ENCODE assay signal across 1 cellular context in the genomic region with DNA sequence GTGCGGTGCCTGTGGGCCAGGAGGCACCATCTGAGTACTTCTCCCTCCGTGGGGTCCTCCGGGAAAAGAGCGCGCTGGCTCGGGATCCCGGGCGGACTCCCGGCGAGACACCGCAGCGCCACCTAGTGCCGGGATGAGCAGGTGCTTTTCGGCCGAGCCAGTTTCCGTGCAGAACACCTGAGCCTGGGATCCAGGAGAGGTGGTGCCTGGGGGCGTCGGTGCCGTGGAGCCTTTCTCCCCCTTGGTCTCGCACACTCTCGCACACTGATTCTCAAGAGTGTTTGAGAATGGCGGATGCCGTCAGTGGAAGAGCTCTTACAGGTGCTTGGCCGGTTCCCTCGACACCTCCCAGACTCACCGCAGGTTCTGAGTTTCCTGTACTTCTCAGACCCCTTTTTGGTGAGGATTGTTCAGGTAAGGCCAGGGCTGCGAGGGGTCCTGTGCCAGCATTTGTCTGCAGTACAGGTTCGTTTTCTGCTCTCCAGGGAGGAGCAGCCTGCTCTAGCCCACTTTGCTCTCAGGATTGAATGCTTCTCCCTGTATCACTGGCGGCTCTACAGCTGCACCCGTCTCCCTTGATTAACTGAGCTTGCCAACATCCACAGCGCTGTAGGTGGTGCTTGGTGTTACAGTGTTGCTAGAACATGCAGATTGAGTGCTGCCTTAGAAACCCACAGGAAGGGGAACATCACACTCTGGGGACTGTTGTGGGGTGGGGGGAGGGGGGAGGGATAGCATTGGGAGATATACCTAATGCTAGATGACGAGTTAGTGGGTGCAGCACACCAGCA.
TF ChIP-seq lines count a peak whose summit lies in the region.

No MANE protein-coding gene starts in this region.

TF ChIP-seq in HepG2, 621 proteins besides CTCF, POLR2A, EP300 and RAD21 (continued from another document and continues in another):
- TF ChIP-seq, protein P1, sequence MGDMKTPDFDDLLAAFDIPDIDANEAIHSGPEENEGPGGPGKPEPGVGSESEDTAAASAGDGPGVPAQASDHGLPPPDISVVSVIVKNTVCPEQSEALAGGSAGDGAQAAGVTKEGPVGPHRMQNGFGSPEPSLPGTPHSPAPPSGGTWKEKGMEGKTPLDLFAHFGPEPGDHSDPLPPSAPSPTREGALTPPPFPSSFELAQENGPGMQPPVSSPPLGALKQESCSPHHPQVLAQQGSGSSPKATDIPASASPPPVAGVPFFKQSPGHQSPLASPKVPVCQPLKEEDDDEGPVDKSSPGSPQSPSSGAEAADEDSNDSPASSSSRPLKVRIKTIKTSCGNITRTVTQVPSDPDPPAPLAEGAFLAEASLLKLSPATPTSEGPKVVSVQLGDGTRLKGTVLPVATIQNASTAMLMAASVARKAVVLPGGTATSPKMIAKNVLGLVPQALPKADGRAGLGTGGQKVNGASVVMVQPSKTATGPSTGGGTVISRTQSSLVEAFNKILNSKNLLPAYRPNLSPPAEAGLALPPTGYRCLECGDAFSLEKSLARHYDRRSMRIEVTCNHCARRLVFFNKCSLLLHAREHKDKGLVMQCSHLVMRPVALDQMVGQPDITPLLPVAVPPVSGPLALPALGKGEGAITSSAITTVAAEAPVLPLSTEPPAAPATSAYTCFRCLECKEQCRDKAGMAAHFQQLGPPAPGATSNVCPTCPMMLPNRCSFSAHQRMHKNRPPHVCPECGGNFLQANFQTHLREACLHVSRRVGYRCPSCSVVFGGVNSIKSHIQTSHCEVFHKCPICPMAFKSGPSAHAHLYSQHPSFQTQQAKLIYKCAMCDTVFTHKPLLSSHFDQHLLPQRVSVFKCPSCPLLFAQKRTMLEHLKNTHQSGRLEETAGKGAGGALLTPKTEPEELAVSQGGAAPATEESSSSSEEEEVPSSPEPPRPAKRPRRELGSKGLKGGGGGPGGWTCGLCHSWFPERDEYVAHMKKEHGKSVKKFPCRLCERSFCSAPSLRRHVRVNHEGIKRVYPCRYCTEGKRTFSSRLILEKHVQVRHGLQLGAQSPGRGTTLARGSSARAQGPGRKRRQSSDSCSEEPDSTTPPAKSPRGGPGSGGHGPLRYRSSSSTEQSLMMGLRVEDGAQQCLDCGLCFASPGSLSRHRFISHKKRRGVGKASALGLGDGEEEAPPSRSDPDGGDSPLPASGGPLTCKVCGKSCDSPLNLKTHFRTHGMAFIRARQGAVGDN (CRISPR knock-in tag; IDR thresholded peaks at IDR 0.05): peak; percentile 66
- TF ChIP-seq, protein P2, sequence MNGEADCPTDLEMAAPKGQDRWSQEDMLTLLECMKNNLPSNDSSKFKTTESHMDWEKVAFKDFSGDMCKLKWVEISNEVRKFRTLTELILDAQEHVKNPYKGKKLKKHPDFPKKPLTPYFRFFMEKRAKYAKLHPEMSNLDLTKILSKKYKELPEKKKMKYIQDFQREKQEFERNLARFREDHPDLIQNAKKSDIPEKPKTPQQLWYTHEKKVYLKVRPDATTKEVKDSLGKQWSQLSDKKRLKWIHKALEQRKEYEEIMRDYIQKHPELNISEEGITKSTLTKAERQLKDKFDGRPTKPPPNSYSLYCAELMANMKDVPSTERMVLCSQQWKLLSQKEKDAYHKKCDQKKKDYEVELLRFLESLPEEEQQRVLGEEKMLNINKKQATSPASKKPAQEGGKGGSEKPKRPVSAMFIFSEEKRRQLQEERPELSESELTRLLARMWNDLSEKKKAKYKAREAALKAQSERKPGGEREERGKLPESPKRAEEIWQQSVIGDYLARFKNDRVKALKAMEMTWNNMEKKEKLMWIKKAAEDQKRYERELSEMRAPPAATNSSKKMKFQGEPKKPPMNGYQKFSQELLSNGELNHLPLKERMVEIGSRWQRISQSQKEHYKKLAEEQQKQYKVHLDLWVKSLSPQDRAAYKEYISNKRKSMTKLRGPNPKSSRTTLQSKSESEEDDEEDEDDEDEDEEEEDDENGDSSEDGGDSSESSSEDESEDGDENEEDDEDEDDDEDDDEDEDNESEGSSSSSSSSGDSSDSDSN (CRISPR knock-in tag; IDR thresholded peaks at IDR 0.05): peak; percentile 56; the same call in 1 of the 2 replicates
- TF ChIP-seq, protein P3, sequence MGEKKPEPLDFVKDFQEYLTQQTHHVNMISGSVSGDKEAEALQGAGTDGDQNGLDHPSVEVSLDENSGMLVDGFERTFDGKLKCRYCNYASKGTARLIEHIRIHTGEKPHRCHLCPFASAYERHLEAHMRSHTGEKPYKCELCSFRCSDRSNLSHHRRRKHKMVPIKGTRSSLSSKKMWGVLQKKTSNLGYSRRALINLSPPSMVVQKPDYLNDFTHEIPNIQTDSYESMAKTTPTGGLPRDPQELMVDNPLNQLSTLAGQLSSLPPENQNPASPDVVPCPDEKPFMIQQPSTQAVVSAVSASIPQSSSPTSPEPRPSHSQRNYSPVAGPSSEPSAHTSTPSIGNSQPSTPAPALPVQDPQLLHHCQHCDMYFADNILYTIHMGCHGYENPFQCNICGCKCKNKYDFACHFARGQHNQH (CRISPR knock-in tag; IDR thresholded peaks at IDR 0.05): peak; percentile 74; the same call in 1 of the 2 replicates
- TF ChIP-seq GTF2F1 (IDR thresholded peaks at IDR 0.05; ENCODE audit: low read length): no peak
- TF ChIP-seq ZBTB21 (CRISPR knock-in tag; IDR thresholded peaks at IDR 0.05): no peak
- TF ChIP-seq MXI1 (IDR thresholded peaks at IDR 0.05; ENCODE audit: borderline replicate concordance, low read depth, low read length): peak; percentile 44; the same call in 1 of the 3 replicates
- TF ChIP-seq BRCA1 (CRISPR knock-in tag; IDR thresholded peaks at IDR 0.05): no peak
- TF ChIP-seq RARA (CRISPR knock-in tag; IDR thresholded peaks at IDR 0.05): 0 out of 2 replicates have a peak, but pooled peaks have one; percentile 10
- no peak for TF ChIP-seq CREB1 (IDR thresholded peaks at IDR 0.05)
- TF ChIP-seq CREB1 (CRISPR knock-in tag; IDR thresholded peaks at IDR 0.05): no peak
- TF ChIP-seq, protein P4, sequence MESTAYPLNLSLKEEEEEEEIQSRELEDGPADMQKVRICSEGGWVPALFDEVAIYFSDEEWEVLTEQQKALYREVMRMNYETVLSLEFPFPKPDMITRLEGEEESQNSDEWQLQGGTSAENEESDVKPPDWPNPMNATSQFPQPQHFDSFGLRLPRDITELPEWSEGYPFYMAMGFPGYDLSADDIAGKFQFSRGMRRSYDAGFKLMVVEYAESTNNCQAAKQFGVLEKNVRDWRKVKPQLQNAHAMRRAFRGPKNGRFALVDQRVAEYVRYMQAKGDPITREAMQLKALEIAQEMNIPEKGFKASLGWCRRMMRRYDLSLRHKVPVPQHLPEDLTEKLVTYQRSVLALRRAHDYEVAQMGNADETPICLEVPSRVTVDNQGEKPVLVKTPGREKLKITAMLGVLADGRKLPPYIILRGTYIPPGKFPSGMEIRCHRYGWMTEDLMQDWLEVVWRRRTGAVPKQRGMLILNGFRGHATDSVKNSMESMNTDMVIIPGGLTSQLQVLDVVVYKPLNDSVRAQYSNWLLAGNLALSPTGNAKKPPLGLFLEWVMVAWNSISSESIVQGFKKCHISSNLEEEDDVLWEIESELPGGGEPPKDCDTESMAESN (CRISPR knock-in tag; conservative IDR thresholded peaks at IDR 0.05): 0 out of 2 replicates have a peak, but pooled peaks have one; percentile 39
- TF ChIP-seq NFE2 (CRISPR knock-in tag; IDR thresholded peaks at IDR 0.05): no peak
- TF ChIP-seq, protein P5, sequence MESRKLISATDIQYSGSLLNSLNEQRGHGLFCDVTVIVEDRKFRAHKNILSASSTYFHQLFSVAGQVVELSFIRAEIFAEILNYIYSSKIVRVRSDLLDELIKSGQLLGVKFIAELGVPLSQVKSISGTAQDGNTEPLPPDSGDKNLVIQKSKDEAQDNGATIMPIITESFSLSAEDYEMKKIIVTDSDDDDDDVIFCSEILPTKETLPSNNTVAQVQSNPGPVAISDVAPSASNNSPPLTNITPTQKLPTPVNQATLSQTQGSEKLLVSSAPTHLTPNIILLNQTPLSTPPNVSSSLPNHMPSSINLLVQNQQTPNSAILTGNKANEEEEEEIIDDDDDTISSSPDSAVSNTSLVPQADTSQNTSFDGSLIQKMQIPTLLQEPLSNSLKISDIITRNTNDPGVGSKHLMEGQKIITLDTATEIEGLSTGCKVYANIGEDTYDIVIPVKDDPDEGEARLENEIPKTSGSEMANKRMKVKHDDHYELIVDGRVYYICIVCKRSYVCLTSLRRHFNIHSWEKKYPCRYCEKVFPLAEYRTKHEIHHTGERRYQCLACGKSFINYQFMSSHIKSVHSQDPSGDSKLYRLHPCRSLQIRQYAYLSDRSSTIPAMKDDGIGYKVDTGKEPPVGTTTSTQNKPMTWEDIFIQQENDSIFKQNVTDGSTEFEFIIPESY (CRISPR knock-in tag; IDR thresholded peaks at IDR 0.05): peak; percentile 94
- TF ChIP-seq, protein P6, sequence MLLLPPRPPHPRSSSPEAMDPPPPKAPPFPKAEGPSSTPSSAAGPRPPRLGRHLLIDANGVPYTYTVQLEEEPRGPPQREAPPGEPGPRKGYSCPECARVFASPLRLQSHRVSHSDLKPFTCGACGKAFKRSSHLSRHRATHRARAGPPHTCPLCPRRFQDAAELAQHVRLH (CRISPR knock-in tag; IDR thresholded peaks at IDR 0.05; ENCODE audit: borderline replicate concordance, low read depth): 0 out of 2 replicates have a peak, but pooled peaks have one; percentile 53
- TF ChIP-seq GABPA (IDR thresholded peaks at IDR 0.05; ENCODE audit: low read depth, low read length): no peak
- TF ChIP-seq GABPA (CRISPR knock-in tag; IDR thresholded peaks at IDR 0.05; ENCODE audit: low read depth): no peak
- TF ChIP-seq RFX3 (CRISPR knock-in tag; IDR thresholded peaks at IDR 0.05): no peak
- TF ChIP-seq, protein P7, sequence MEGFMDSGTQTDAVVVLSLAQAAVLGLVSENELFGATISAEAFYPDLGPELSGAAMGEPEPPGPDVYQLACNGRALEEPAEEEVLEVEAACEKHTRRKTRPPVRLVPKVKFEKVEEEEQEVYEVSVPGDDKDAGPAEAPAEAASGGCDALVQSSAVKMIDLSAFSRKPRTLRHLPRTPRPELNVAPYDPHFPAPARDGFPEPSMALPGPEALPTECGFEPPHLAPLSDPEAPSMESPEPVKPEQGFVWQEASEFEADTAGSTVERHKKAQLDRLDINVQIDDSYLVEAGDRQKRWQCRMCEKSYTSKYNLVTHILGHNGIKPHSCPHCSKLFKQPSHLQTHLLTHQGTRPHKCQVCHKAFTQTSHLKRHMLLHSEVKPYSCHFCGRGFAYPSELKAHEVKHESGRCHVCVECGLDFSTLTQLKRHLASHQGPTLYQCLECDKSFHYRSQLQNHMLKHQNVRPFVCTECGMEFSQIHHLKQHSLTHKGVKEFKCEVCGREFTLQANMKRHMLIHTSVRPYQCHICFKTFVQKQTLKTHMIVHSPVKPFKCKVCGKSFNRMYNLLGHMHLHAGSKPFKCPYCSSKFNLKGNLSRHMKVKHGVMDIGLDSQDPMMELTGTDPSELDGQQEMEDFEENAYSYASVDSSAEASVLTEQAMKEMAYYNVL (CRISPR knock-in tag; IDR thresholded peaks at IDR 0.05; ENCODE audit: borderline replicate concordance): 0 out of 2 replicates have a peak, but pooled peaks have one; percentile 30
- TF ChIP-seq, protein P8, sequence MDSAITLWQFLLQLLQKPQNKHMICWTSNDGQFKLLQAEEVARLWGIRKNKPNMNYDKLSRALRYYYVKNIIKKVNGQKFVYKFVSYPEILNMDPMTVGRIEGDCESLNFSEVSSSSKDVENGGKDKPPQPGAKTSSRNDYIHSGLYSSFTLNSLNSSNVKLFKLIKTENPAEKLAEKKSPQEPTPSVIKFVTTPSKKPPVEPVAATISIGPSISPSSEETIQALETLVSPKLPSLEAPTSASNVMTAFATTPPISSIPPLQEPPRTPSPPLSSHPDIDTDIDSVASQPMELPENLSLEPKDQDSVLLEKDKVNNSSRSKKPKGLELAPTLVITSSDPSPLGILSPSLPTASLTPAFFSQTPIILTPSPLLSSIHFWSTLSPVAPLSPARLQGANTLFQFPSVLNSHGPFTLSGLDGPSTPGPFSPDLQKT (CRISPR knock-in tag; IDR thresholded peaks at IDR 0.05; ENCODE audit: borderline replicate concordance): 0 out of 2 replicates have a peak, but pooled peaks have one; percentile 20
- peak; percentile 86 for TF ChIP-seq XRCC5 (optimal IDR thresholded peaks at IDR 0.05; ENCODE audit: low read length)
- TF ChIP-seq, protein P9, sequence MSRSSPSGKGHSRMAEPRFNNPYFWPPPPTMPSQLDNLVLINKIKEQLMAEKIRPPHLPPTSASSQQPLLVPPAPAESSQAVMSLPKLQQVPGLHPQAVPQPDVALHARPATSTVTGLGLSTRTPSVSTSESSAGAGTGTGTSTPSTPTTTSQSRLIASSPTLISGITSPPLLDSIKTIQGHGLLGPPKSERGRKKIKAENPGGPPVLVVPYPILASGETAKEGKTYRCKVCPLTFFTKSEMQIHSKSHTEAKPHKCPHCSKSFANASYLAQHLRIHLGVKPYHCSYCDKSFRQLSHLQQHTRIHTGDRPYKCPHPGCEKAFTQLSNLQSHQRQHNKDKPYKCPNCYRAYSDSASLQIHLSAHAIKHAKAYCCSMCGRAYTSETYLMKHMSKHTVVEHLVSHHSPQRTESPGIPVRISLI (CRISPR knock-in tag; IDR thresholded peaks at IDR 0.05; ENCODE audit: borderline replicate concordance): no peak
- TF ChIP-seq IKZF4 (CRISPR knock-in tag; IDR thresholded peaks at IDR 0.05; ENCODE audit: borderline replicate concordance, low read depth, not compliant biosample characterization): peak; percentile 28
- TF ChIP-seq, protein P10, sequence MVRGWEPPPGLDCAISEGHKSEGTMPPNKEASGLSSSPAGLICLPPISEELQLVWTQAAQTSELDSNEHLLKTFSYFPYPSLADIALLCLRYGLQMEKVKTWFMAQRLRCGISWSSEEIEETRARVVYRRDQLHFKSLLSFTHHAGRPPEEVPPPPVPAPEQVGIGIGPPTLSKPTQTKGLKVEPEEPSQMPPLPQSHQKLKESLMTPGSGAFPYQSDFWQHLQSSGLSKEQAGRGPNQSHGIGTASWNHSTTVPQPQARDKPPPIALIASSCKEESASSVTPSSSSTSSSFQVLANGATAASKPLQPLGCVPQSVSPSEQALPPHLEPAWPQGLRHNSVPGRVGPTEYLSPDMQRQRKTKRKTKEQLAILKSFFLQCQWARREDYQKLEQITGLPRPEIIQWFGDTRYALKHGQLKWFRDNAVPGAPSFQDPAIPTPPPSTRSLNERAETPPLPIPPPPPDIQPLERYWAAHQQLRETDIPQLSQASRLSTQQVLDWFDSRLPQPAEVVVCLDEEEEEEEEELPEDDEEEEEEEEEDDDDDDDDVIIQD (CRISPR knock-in tag; IDR thresholded peaks at IDR 0.05; ENCODE audit: low read depth): no peak
- TF ChIP-seq, protein P11, sequence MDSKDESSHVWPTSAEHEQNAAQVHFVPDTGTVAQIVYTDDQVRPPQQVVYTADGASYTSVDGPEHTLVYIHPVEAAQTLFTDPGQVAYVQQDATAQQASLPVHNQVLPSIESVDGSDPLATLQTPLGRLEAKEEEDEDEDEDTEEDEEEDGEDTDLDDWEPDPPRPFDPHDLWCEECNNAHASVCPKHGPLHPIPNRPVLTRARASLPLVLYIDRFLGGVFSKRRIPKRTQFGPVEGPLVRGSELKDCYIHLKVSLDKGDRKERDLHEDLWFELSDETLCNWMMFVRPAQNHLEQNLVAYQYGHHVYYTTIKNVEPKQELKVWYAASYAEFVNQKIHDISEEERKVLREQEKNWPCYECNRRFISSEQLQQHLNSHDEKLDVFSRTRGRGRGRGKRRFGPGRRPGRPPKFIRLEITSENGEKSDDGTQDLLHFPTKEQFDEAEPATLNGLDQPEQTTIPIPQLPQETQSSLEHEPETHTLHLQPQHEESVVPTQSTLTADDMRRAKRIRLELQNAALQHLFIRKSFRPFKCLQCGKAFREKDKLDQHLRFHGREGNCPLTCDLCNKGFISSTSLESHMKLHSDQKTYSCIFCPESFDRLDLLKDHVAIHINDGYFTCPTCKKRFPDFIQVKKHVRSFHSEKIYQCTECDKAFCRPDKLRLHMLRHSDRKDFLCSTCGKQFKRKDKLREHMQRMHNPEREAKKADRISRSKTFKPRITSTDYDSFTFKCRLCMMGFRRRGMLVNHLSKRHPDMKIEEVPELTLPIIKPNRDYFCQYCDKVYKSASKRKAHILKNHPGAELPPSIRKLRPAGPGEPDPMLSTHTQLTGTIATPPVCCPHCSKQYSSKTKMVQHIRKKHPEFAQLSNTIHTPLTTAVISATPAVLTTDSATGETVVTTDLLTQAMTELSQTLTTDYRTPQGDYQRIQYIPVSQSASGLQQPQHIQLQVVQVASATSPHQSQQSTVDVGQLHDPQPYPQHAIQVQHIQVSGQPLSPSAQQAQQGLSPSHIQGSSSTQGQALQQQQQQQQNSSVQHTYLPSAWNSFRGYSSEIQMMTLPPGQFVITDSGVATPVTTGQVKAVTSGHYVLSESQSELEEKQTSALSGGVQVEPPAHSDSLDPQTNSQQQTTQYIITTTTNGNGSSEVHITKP (CRISPR knock-in tag; IDR thresholded peaks at IDR 0.05; ENCODE audit: low read depth): no peak
